In genomic region chr17:57720636-57721035, GRCh38 we compare ENCODE assay signal across 22 cellular contexts. TPM values are rescaled to one million over a fixed set of nuclear protein-coding genes. Genes with fewer than 3 reads are reported as not detected.
DNase-seq lines count a peak whose midpoint lies in the region; ATAC-seq, FAIRE-seq and TF ChIP-seq lines count a peak whose summit lies in the region.
"Had no signal": no experiment of that assay in that cellular context is flagged by ENCODE, and none has a peak within 500 bp of the region (broad histone marks: within the 10 kb centered on the region; RNA-seq: fewer than 3 reads in every experiment).

No MANE protein-coding gene starts in this region.

- H3K27me3 ChIP-seq in bronchial epithelial cell (ENCODE audit: control insufficient read depth, insufficient read depth, low read length), result peaks cover 4% of the 10 kb centered on the region
- peaks cover 0 to 4% (median 0%) of the 10 kb centered on the region in 3 experiments for H3K27me3 ChIP-seq in neuronal stem cell (ENCODE audit: control insufficient read depth in 3 of 3, insufficient read depth in 3 of 3, low read depth in 1 of 3, low read length in 3 of 3)
- no peaks in the 10 kb centered on the region for H3K27me3 ChIP-seq in Karpas-422 (ENCODE audit: low read length)

- H3K36me3 ChIP-seq in bronchial epithelial cell (ENCODE audit: control insufficient read depth, insufficient read depth, low read length) (no peaks in the 10 kb centered on the region), neuronal stem cell (replicated peaks in 1 of 2; ENCODE audit: control insufficient read depth in 2 of 2, insufficient read depth in 2 of 2, low read length in 2 of 2) (no peaks in the 10 kb centered on the region), Karpas-422 (ENCODE audit: insufficient read depth, low read length) (no peaks in the 10 kb centered on the region)

- DNase-seq in activated CD8-positive, alpha-beta memory T cell treated with anti-CD3 and anti-CD28 coated beads, Interleukin-2, amount 10 ng/mL, durations not matched to agents 7 days and 5 days, result no peak
- no peak for DNase-seq in activated CD8-positive, alpha-beta memory T cell treated with anti-CD3 and anti-CD28 coated beads, Interleukin-2, amount 50 U/mL, for 48 hours
- DNase-seq in bronchial epithelial cell (ENCODE audit: low read depth) (peak; percentile 38), neuronal stem cell (ENCODE audit: low spot score) (no peak), urothelium cell line (ENCODE audit: low spot score) (no peak), Karpas-422 (no peak), iPS-NIHi11 (ENCODE audit: low spot score) (no peak)
- DNase-seq: AML-193; C1 segment of cervical spinal cord; CD4-positive, CD25-positive, alpha-beta regulatory T cell; CD8-positive, alpha-beta memory T cell; COR-L47; HCEC 1CT; IMR-90 had no signal

- H3K4me3 ChIP-seq in bronchial epithelial cell (ENCODE audit: low read depth, low read length), result no peak overlapping the region
- no peak overlapping the region for H3K4me3 ChIP-seq in neuronal stem cell (ENCODE audit: low read length in 2 of 2)
- no peak overlapping the region for H3K4me3 ChIP-seq in Karpas-422 (ENCODE audit: low read length)
- H3K4me3 ChIP-seq: A549, GM23338 had no signal

- peak; percentile 23 for ATAC-seq in activated CD8-positive, alpha-beta memory T cell treated with anti-CD3 and anti-CD28 coated beads, Interleukin-2, amount 10 ng/mL, durations not matched to agents 7 days and 5 days
- no peak for ATAC-seq in HG03095 (IDR thresholded peaks at IDR 0.05; ENCODE audit: unreplicated experiment)
- ATAC-seq: A549, GM23338 had no signal

- no peak overlapping the region for H2AK5ac ChIP-seq in neuronal stem cell (ENCODE audit: low read depth, low read length)

- H3K4ac ChIP-seq in neuronal stem cell (ENCODE audit: low read length), result no peak overlapping the region

- H3K79me2 ChIP-seq in Karpas-422 (ENCODE audit: low read length), result no peaks in the 10 kb centered on the region

- FAIRE-seq in bronchial epithelial cell (lab: Jason Lieb, UNC) (no peak), urothelium cell line (lab: Jason Lieb, UNC) (peak; percentile 74)
- FAIRE-seq: A549, G401.6, GM12891, H54, HTR-8/SVneo had no signal

- H3K9me3 ChIP-seq in neuronal stem cell (replicated peaks in 1 of 2; ENCODE audit: control insufficient read depth in 2 of 2, insufficient read depth in 1 of 2, low read depth in 1 of 2, low read length in 2 of 2) (no peaks in the 10 kb centered on the region), Karpas-422 (ENCODE audit: low read length) (no peaks in the 10 kb centered on the region)

- H3K4me1 ChIP-seq in neuronal stem cell (ENCODE audit: control insufficient read depth in 2 of 2, insufficient read depth in 1 of 2, low read depth in 1 of 2, low read length in 2 of 2) (peaks cover 0 to 17% of the 10 kb centered on the region in 2 donors), Karpas-422 (ENCODE audit: low read length) (peaks cover 16% of the 10 kb centered on the region)
- H3K4me1 ChIP-seq: A549 had no signal

- H3K36me3 Mint-ChIP-seq in activated CD8-positive, alpha-beta memory T cell treated with anti-CD3 and anti-CD28 coated beads, Interleukin-2, amount 10 ng/mL, durations not matched to agents 7 days and 5 days, result no peaks in the 10 kb centered on the region
- H3K36me3 Mint-ChIP-seq: CD4-positive, CD25-positive, alpha-beta regulatory T cell; CD8-positive, alpha-beta memory T cell had no signal

- H3K18ac ChIP-seq in neuronal stem cell (ENCODE audit: low read length), result peak overlapping the region; percentile 68

- H3K27ac ChIP-seq in neuronal stem cell (replicated peaks; ENCODE audit: low read length) (no peak overlapping the region), Karpas-422 (ENCODE audit: low read length) (no peak overlapping the region)
- H3K27ac ChIP-seq: 22Rv1, A549 had no signal

- peaks cover 3% of the 10 kb centered on the region for H3K4me1 Mint-ChIP-seq in activated CD8-positive, alpha-beta memory T cell treated with anti-CD3 and anti-CD28 coated beads, Interleukin-2, amount 10 ng/mL, durations not matched to agents 7 days and 5 days
- H3K4me1 Mint-ChIP-seq: CD4-positive, CD25-positive, alpha-beta regulatory T cell; GM23338 had no signal

- H3K9me3 Mint-ChIP-seq in activated CD8-positive, alpha-beta memory T cell treated with anti-CD3 and anti-CD28 coated beads, Interleukin-2, amount 10 ng/mL, durations not matched to agents 7 days and 5 days (ENCODE audit: low read depth), result no peaks in the 10 kb centered on the region
- H3K9me3 Mint-ChIP-seq: CD8-positive, alpha-beta memory T cell; GM23338 had no signal

- H3K9ac ChIP-seq in neuronal stem cell (ENCODE audit: low read depth, low read length, poor library complexity) (no peak overlapping the region), Karpas-422 (ENCODE audit: low read length) (no peak overlapping the region)

- H3K4me2 ChIP-seq in neuronal stem cell (ENCODE audit: insufficient read depth, low read length, poor library complexity, severe bottlenecking) (no peak overlapping the region), Karpas-422 (ENCODE audit: low read depth, low read length, poor library complexity, severe bottlenecking) (no peak overlapping the region)
- H3K4me2 ChIP-seq: A549, GM23338 had no signal

- H4K8ac ChIP-seq in neuronal stem cell (ENCODE audit: low read depth, low read length), result no peak overlapping the region

- H3K9me2 ChIP-seq in Karpas-422 (replicated peaks; ENCODE audit: insufficient read depth, low read length), result no peaks in the 10 kb centered on the region

- H2AFZ ChIP-seq in neuronal stem cell (ENCODE audit: low read length) (no peak overlapping the region), Karpas-422 (ENCODE audit: low read length) (no peak overlapping the region)
- H2AFZ ChIP-seq: GM23338 had no signal

- no peak overlapping the region for H2BK120ac ChIP-seq in neuronal stem cell (ENCODE audit: low read depth, low read length)

- TF ChIP-seq CTCF in bronchial epithelial cell (IDR thresholded peaks at IDR 0.05; ENCODE audit: insufficient read depth, low read length, severe bottlenecking), result no peak

- H4K20me1 ChIP-seq in Karpas-422 (ENCODE audit: insufficient read depth, low read depth, low read length), result no peaks in the 10 kb centered on the region

- no peak overlapping the region for H4K91ac ChIP-seq in neuronal stem cell (ENCODE audit: low read depth, low read length, poor library complexity)

- WGBS in neuronal stem cell (ENCODE audit: extremely low coverage in 2 of 2, insufficient read length in 2 of 2, insufficient replicate concordance in 1 of 2), 2 donors, result no CpG with 5 or more reads among the region's 1 CpG

- no peak overlapping the region for H3K14ac ChIP-seq in neuronal stem cell (ENCODE audit: low read length)

- H3K27ac Mint-ChIP-seq in activated CD8-positive, alpha-beta memory T cell treated with anti-CD3 and anti-CD28 coated beads, Interleukin-2, amount 10 ng/mL, durations not matched to agents 7 days and 5 days, result no peak overlapping the region
- H3K27ac Mint-ChIP-seq: CD4-positive, CD25-positive, alpha-beta regulatory T cell; GM23338 had no signal

- H3K4me3 Mint-ChIP-seq in activated CD8-positive, alpha-beta memory T cell treated with anti-CD3 and anti-CD28 coated beads, Interleukin-2, amount 10 ng/mL, durations not matched to agents 7 days and 5 days, result no peak overlapping the region
- H3K4me3 Mint-ChIP-seq: CD4-positive, CD25-positive, alpha-beta regulatory T cell; CD8-positive, alpha-beta memory T cell; GM23338 had no signal

- peak overlapping the region; percentile 37 for H3K23ac ChIP-seq in neuronal stem cell (ENCODE audit: low read depth, low read length, poor library complexity)

- no peaks in the 10 kb centered on the region for H3K79me1 ChIP-seq in neuronal stem cell (ENCODE audit: low read depth, low read length)

- H3K27me3 Mint-ChIP-seq in activated CD8-positive, alpha-beta memory T cell treated with anti-CD3 and anti-CD28 coated beads, Interleukin-2, amount 10 ng/mL, durations not matched to agents 7 days and 5 days, result peaks cover 28% of the 10 kb centered on the region

- no peak overlapping the region for H2BK5ac ChIP-seq in neuronal stem cell (ENCODE audit: low read length)

- CTCF ChIA-PET in activated CD8-positive, alpha-beta memory T cell treated with anti-CD3 and anti-CD28 coated beads, Interleukin-2, amount 10 ng/mL, durations not matched to agents 7 days and 5 days (lab: Charles Lee), result interaction anchor here (0.7 to 1.0 kb wide), 2 partner anchors 9 to 48 kb away, joined by 3 read pairs; no protein-coding TSS in a partner anchor

- peak overlapping the region; percentile 56 for H2BK15ac ChIP-seq in neuronal stem cell (ENCODE audit: low read length)

- H2BK12ac ChIP-seq in neuronal stem cell (ENCODE audit: low read length), result no peak overlapping the region

RNA-seq across cellular contexts. Expression of gene CCDC182, which starts 24.5 kb away (rescaled TPM):
- not detected for total RNA-seq in activated CD8-positive, alpha-beta memory T cell treated with anti-CD3 and anti-CD28 coated beads, Interleukin-2, amount 10 ng/mL, durations not matched to agents 7 days and 5 days
- not detected in 2 replicates for total RNA-seq in bronchial epithelial cell
- polyA plus RNA-seq in neuronal stem cell (2013, experiment 1 of 2), result not detected
- polyA plus RNA-seq in neuronal stem cell (2013, experiment 2 of 2), result not detected
- not detected in 2 replicates for total RNA-seq in Karpas-422 (2014; rRNA removed; shearing (Covaris generic); ENCODE audit: low replicate concordance)
- total RNA-seq: CD4-positive, CD25-positive, alpha-beta regulatory T cell; CD8-positive, alpha-beta memory T cell; GM23338; IMR-90 had no signal
- polyA plus RNA-seq: A549; CD4-positive, CD25-positive, alpha-beta regulatory T cell; CD8-positive, alpha-beta memory T cell; GM23338; IMR-90 had no signal
